10 cellular contexts compared by ENCODE assay signal in genomic region chr12:115451151-115451784, GRCh38.
DNase-seq lines count a peak whose midpoint lies in the region; ATAC-seq, FAIRE-seq and TF ChIP-seq lines count a peak whose summit lies in the region.
"Had no signal": no experiment of that assay in that cellular context is flagged by ENCODE, and none has a peak within 500 bp of the region (broad histone marks: within the 10 kb centered on the region; RNA-seq: fewer than 3 reads in every experiment).

No MANE protein-coding gene starts in this region.

- H3K27ac ChIP-seq in left ventricle myocardium inferior (replicated peaks): peak overlapping the region; percentile 83
- no peak overlapping the region for H3K27ac ChIP-seq in rectal smooth muscle tissue (ENCODE audit: low read depth, low read length)

- peaks cover 1% of the 10 kb centered on the region for H3K36me3 Mint-ChIP-seq in activated CD8-positive, alpha-beta memory T cell treated with anti-CD3 and anti-CD28 coated beads, Interleukin-2, amount 10 ng/mL, durations not matched to agents 7 days and 5 days

- peaks cover 21% of the 10 kb centered on the region for H3K4me1 ChIP-seq in ES-I3 (ENCODE audit: insufficient read depth, low read length)
- H3K4me1 ChIP-seq in left ventricle myocardium inferior: peaks cover 30% of the 10 kb centered on the region
- H3K4me1 ChIP-seq in rectal smooth muscle tissue (ENCODE audit: control insufficient read depth, insufficient read depth, low read length): no peaks in the 10 kb centered on the region

- H3K36me3 ChIP-seq in ES-I3 (ENCODE audit: insufficient read depth, low read length) (no peaks in the 10 kb centered on the region; the same call in 1 of the 2 replicates), left ventricle myocardium inferior (no peaks in the 10 kb centered on the region), rectal smooth muscle tissue (ENCODE audit: control insufficient read depth, insufficient read depth, low read length) (no peaks in the 10 kb centered on the region)

- H3K9ac ChIP-seq in ES-I3 (ENCODE audit: low read depth, low read length) (peak overlapping the region; percentile 47; the same call in 1 of the 2 replicates), rectal smooth muscle tissue (ENCODE audit: low read length) (no peak overlapping the region)

- H3K27me3 ChIP-seq in left ventricle myocardium inferior (ENCODE audit: low read depth): peaks cover 18% of the 10 kb centered on the region
- H3K27me3 ChIP-seq in rectal smooth muscle tissue (ENCODE audit: control insufficient read depth, insufficient read depth, low read length): peaks cover 3% of the 10 kb centered on the region

- no peak overlapping the region for H3K4me3 Mint-ChIP-seq in activated CD8-positive, alpha-beta memory T cell treated with anti-CD3 and anti-CD28 coated beads, Interleukin-2, amount 10 ng/mL, durations not matched to agents 7 days and 5 days

- no peak overlapping the region for H3K27ac Mint-ChIP-seq in activated CD8-positive, alpha-beta memory T cell treated with anti-CD3 and anti-CD28 coated beads, Interleukin-2, amount 10 ng/mL, durations not matched to agents 7 days and 5 days

- TF ChIP-seq CTCF in left ventricle myocardium inferior (IDR thresholded peaks at IDR 0.05; ENCODE audit: borderline replicate concordance): no peak
- no peak for TF ChIP-seq CTCF in D721Med (IDR thresholded peaks at IDR 0.05; ENCODE audit: insufficient read depth, missing control alignments)

- CTCF ChIA-PET in activated CD8-positive, alpha-beta memory T cell treated with anti-CD3 and anti-CD28 coated beads, Interleukin-2, amount 10 ng/mL, durations not matched to agents 7 days and 5 days (lab: Charles Lee): no interaction called here

- intact Hi-C loops in left ventricle myocardium inferior (cut with micrococcal nuclease): no loop called here

- H3K4me1 Mint-ChIP-seq in activated CD8-positive, alpha-beta memory T cell treated with anti-CD3 and anti-CD28 coated beads, Interleukin-2, amount 10 ng/mL, durations not matched to agents 7 days and 5 days: peaks cover 5% of the 10 kb centered on the region

- peaks cover 2% of the 10 kb centered on the region for H3K9me3 Mint-ChIP-seq in activated CD8-positive, alpha-beta memory T cell treated with anti-CD3 and anti-CD28 coated beads, Interleukin-2, amount 10 ng/mL, durations not matched to agents 7 days and 5 days (ENCODE audit: low read depth)

- ATAC-seq in GM19328 (IDR thresholded peaks at IDR 0.05; ENCODE audit: unreplicated experiment): no peak
- no peak for ATAC-seq in activated CD8-positive, alpha-beta memory T cell treated with anti-CD3 and anti-CD28 coated beads, Interleukin-2, amount 10 ng/mL, durations not matched to agents 7 days and 5 days

- peak overlapping the region; percentile 60 for H3K4me3 ChIP-seq in left ventricle myocardium inferior
- peak overlapping the region; percentile 30 for H3K4me3 ChIP-seq in rectal smooth muscle tissue (ENCODE audit: low read length)

- peak; percentile 43 for DNase-seq in SK-N-DZ (ENCODE audit: low spot score)
- DNase-seq in left ventricle myocardium inferior: no peak
- no peak for DNase-seq in D721Med (ENCODE audit: insufficient read length, low spot score)
- no peak for DNase-seq in activated CD8-positive, alpha-beta memory T cell treated with anti-CD3 and anti-CD28 coated beads, Interleukin-2, amount 10 ng/mL, durations not matched to agents 7 days and 5 days
- no peak for DNase-seq in mucosa of gallbladder (ENCODE audit: low spot score)
- DNase-seq: activated CD8-positive, alpha-beta memory T cell treated with anti-CD3 and anti-CD28 coated beads, Interleukin-2, amount 50 U/mL, for 48 hours had no signal

- FAIRE-seq in D721Med (lab: Jason Lieb, UNC): no peak
- FAIRE-seq: H54 had no signal

- H3K27me3 Mint-ChIP-seq in activated CD8-positive, alpha-beta memory T cell treated with anti-CD3 and anti-CD28 coated beads, Interleukin-2, amount 10 ng/mL, durations not matched to agents 7 days and 5 days: peaks cover 27% of the 10 kb centered on the region

- H3K9me3 ChIP-seq in ES-I3 (ENCODE audit: control insufficient read depth, insufficient read depth, low read length): no peaks in the 10 kb centered on the region
- peaks cover 4% of the 10 kb centered on the region for H3K9me3 ChIP-seq in left ventricle myocardium inferior (replicated peaks)
